Comparison of ENCODE assay signal across 18 cellular contexts in the genomic region with DNA sequence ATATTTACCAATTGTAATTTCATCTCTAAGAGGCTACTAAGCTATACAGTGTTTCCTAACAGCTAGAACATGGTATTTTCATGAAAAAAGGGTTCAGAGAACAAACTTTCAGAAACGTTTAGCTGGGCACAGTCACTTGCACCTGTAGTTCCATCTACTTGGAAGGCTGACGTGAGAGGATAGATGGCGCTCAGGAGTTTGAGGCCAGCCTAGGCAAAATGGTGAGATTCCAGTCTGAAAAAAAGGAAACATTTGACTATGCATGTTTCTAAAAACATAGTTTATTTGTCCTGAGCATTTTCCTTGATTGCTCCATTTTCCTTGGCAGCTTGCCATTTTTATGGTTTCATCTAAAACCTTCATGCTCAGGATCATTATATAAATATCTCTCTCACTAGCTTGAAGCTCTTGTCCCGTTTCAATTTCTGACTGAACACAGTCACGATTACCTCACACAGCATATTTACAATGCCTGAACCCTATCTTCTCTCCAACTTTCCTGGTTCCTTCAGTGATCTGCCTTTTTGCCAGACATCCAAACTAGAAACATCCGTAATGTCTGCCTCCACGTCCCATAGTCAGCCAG.
A peak's percentile ranks its signal among the peaks of the same experiment; 100 is the strongest.
DNase-seq lines count a peak whose midpoint lies in the region; ATAC-seq and TF ChIP-seq lines count a peak whose summit lies in the region.
"Had no signal": no experiment of that assay in that cellular context is flagged by ENCODE, and none has a peak within 500 bp of the region (broad histone marks: within the 10 kb centered on the region; RNA-seq: fewer than 3 reads in every experiment).

No MANE protein-coding gene starts in this region.

- peaks cover 24% of the 10 kb centered on the region for H3K4me1 ChIP-seq in OCI-LY1 (ENCODE audit: insufficient read depth, low read length, severe bottlenecking)
- H3K4me1 ChIP-seq in lung (ENCODE audit: control insufficient read depth in 2 of 2, insufficient read depth in 2 of 2, low read length in 2 of 2), result no peaks in the 10 kb centered on the region

- DNase-seq in AG09309 (ENCODE audit: low read depth), result peak; percentile 25
- DNase-seq in dedifferentiated amniotic fluid mesenchymal stem cell (ENCODE audit: extremely low spot score), result peak; percentile 78
- DNase-seq in lung (ENCODE audit: low spot score), result no peak
- no peak for DNase-seq in epidermal melanocyte (ENCODE audit: insufficient read length, low spot score)
- no peak for DNase-seq in stimulated activated CD4-positive, alpha-beta T cell treated with anti-CD3 and anti-CD28 coated beads, Interleukin-2, amount 100 ng/mL, for 24 hours
- DNase-seq: AML-193; central memory CD4-positive, alpha-beta T cell; hippocampal formation; left cardiac atrium; naive B cell; NCI-H2081 treated with DMSO at 0.1 percent for 48 hours; NCI-H526 treated with DMSO at 0.1 percent for 48 hours; stimulated activated CD4-positive, alpha-beta T cell treated with anti-CD3 and anti-CD28 coated beads, Interleukin-1b, Interleukin-23, amount 100 ng/mL, for 48 hours; SW 1271; tibial artery had no signal

- H3K4me2 ChIP-seq in OCI-LY1 (ENCODE audit: low read length), result no peak overlapping the region

- no peaks in the 10 kb centered on the region for H3K79me2 ChIP-seq in OCI-LY1 (ENCODE audit: insufficient read depth, low read length)

- no peak overlapping the region for H3K4me3 ChIP-seq in AG09309 (ENCODE audit: control insufficient read depth, low read depth, low read length)
- H3K4me3 ChIP-seq in OCI-LY1 (ENCODE audit: low read depth, low read length, poor library complexity, severe bottlenecking), result no peak overlapping the region
- H3K4me3 ChIP-seq in lung, result no peak overlapping the region
- H3K4me3 ChIP-seq: tibial artery had no signal

- no peak for TF ChIP-seq CTCF in AG09309 (IDR thresholded peaks at IDR 0.05; ENCODE audit: control insufficient read depth, insufficient read depth, low read depth, low read length, missing control alignments)
- TF ChIP-seq CTCF in OCI-LY1 (IDR thresholded peaks at IDR 0.05; ENCODE audit: low read length), result 0 out of 2 replicates have a peak, but pooled peaks have one; percentile 20
- TF ChIP-seq CTCF in lung (IDR thresholded peaks at IDR 0.05; ENCODE audit: control extremely low read depth, extremely low read depth), result no peak

- WGBS in lung, 2 donors, result 68 to 75% methylated on average over 7 of the region's 7 CpGs

- H3K27ac ChIP-seq in OCI-LY1 (ENCODE audit: low read depth, low read length, poor library complexity, severe bottlenecking) (no peak overlapping the region), lung (ENCODE audit: low read depth in 1 of 2, low read length in 1 of 2) (no peak overlapping the region)
- H3K27ac ChIP-seq: tibial artery had no signal

- H3K9me3 ChIP-seq in OCI-LY1 (ENCODE audit: low read length) (no peaks in the 10 kb centered on the region), lung (ENCODE audit: control insufficient read depth in 2 of 2, insufficient read depth in 1 of 2, low read length in 1 of 2) (no peaks in the 10 kb centered on the region)
- H3K9me3 ChIP-seq: tibial artery had no signal

- no peaks in the 10 kb centered on the region for H3K9me2 ChIP-seq in OCI-LY1 (ENCODE audit: low read depth, low read length)

- H3K9ac ChIP-seq in OCI-LY1 (ENCODE audit: low read length), result no peak overlapping the region

- H3K36me3 ChIP-seq in OCI-LY1 (ENCODE audit: insufficient read depth, low read length), result no peaks in the 10 kb centered on the region
- no peaks in the 10 kb centered on the region for H3K36me3 ChIP-seq in lung (ENCODE audit: control insufficient read depth in 2 of 2, insufficient read depth in 2 of 2, low read length in 2 of 2)
- H3K36me3 ChIP-seq: tibial artery had no signal

- H4K20me1 ChIP-seq in OCI-LY1 (ENCODE audit: insufficient read depth, low read length), result no peaks in the 10 kb centered on the region

- ATAC-seq in lung (ENCODE audit: insufficient read depth, low FRiP score) (peak; percentile 11), GM21825 (IDR thresholded peaks at IDR 0.05; ENCODE audit: unreplicated experiment) (no peak), GM19467 (IDR thresholded peaks at IDR 0.05; ENCODE audit: unreplicated experiment) (no peak)
- ATAC-seq: left cardiac atrium had no signal

- no peak overlapping the region for H2AFZ ChIP-seq in OCI-LY1 (ENCODE audit: low read length)

- H3K27me3 ChIP-seq in OCI-LY1 (ENCODE audit: insufficient read depth, low read length) (no peaks in the 10 kb centered on the region), lung (ENCODE audit: control insufficient read depth, insufficient read depth) (no peaks in the 10 kb centered on the region)
- H3K27me3 ChIP-seq: tibial artery had no signal

- H3F3A ChIP-seq in OCI-LY1 (ENCODE audit: insufficient read depth, low read length), result 0 out of 2 replicates have a peak, but pooled peaks cover 3% of the 10 kb centered on the region

Comparison
In these comparisons a context has a peak if more than half of its experiments do, and no peak if none do; other contexts are left out.
1. DNase-seq: peak in AG09309 (single experiment) and dedifferentiated amniotic fluid mesenchymal stem cell (single experiment); none in lung (single experiment), epidermal melanocyte (single experiment) and stimulated activated CD4-positive, alpha-beta T cell treated with anti-CD3 and anti-CD28 coated beads, Interleukin-2, amount 100 ng/mL, for 24 hours (0 of 2).